In genomic region chr7:83324596-83324995, GRCh38 we compare ENCODE assay signal across 23 cellular contexts.
"Had no signal": no experiment of that assay in that cellular context is flagged by ENCODE, and none has a peak within 500 bp of the region (broad histone marks: within the 10 kb centered on the region; RNA-seq: fewer than 3 reads in every experiment).

No MANE protein-coding gene starts in this region.

- H3K36me3 ChIP-seq: colonic mucosa, esophagus muscularis mucosa, esophagus squamous epithelium, gastrocnemius medialis, gastroesophageal sphincter, heart left ventricle, heart right ventricle had no signal

- H3K4me3 ChIP-seq: colonic mucosa, coronary artery, dorsolateral prefrontal cortex, esophagus muscularis mucosa, esophagus squamous epithelium, gastrocnemius medialis, gastroesophageal sphincter, heart left ventricle, heart right ventricle had no signal

- H3K27ac ChIP-seq: colonic mucosa, coronary artery, dorsolateral prefrontal cortex, epithelial cell of prostate, esophagus muscularis mucosa, esophagus squamous epithelium, foreskin keratinocyte, gastrocnemius medialis, gastroesophageal sphincter, heart left ventricle, heart right ventricle had no signal

- H3K9me3 ChIP-seq: colonic mucosa, esophagus muscularis mucosa, esophagus squamous epithelium, gastrocnemius medialis, gastroesophageal sphincter had no signal

- DNase-seq: colonic mucosa; cortex of kidney; dermis blood vessel endothelial cell; dorsolateral prefrontal cortex; effector CD4-positive, alpha-beta T cell; effector CD8-positive, alpha-beta T cell; effector memory CD4-positive, alpha-beta T cell; effector memory CD8-positive, alpha-beta T cell; endodermal cell; erythroblast; esophagus squamous epithelium; foreskin fibroblast; foreskin melanocyte; gastrocnemius medialis; glutamatergic neuron; head of caudate nucleus; heart left ventricle; heart right ventricle had no signal

- H3K27me3 ChIP-seq: colonic mucosa, esophagus muscularis mucosa, esophagus squamous epithelium, gastrocnemius medialis, gastroesophageal sphincter, heart left ventricle had no signal

- H3K4me1 ChIP-seq: colonic mucosa, esophagus muscularis mucosa, esophagus squamous epithelium, foreskin keratinocyte, gastrocnemius medialis, gastroesophageal sphincter, heart left ventricle, heart right ventricle had no signal
